2 cellular contexts compared by ENCODE assay signal in the genomic region with DNA sequence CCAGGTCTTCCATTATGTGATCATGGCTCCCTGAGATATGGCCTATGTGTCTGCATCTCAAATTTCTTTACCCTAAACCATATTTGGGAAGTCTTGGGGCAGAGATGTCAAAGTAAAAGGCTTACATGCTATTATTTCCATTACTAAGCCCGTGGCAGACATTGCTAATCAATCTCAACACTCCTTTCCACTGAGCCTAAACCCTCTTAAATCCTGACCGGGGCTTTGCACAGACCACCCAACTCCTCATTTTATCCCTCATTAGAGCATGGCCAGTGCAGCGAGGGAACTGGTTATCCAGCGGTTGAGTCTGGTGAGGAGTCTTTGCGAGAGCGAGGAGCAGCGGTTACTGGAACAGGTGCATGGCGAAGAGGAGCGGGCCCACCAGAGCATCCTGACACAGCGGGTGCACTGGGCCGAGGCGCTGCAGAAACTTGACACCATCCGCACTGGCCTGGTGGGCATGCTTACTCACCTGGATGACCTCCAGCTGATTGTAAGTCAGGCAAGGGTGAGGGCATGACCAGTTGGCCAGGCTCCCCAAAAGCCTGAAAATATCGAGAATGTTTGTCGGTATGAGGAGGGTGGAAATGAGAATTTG.
TF ChIP-seq lines count a peak whose summit lies in the region.

No MANE protein-coding gene starts in this region.

TF ChIP-seq in HEK293, 187 proteins besides CTCF, POLR2A, EP300 and RAD21:
- TF ChIP-seq ZFP69B (tag by site-specific recombination; IDR thresholded peaks at IDR 0.05) (peak; percentile 21; the same call in 1 of the 2 replicates), MYNN (tag by site-specific recombination; IDR thresholded peaks at IDR 0.05; ENCODE audit: borderline replicate concordance) (peak; percentile 83), ZBTB17 (tag by site-specific recombination; IDR thresholded peaks at IDR 0.05) (0 out of 2 replicates have a peak, but pooled peaks have one; percentile 10), ZBTB8A (tag by site-specific recombination; IDR thresholded peaks at IDR 0.05) (no peak), ZNF501 (tag by site-specific recombination; IDR thresholded peaks at IDR 0.05) (no peak)
- TF ChIP-seq, protein P1, sequence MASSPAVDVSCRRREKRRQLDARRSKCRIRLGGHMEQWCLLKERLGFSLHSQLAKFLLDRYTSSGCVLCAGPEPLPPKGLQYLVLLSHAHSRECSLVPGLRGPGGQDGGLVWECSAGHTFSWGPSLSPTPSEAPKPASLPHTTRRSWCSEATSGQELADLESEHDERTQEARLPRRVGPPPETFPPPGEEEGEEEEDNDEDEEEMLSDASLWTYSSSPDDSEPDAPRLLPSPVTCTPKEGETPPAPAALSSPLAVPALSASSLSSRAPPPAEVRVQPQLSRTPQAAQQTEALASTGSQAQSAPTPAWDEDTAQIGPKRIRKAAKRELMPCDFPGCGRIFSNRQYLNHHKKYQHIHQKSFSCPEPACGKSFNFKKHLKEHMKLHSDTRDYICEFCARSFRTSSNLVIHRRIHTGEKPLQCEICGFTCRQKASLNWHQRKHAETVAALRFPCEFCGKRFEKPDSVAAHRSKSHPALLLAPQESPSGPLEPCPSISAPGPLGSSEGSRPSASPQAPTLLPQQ (tag by site-specific recombination; IDR thresholded peaks at IDR 0.05), result 0 out of 2 replicates have a peak, but pooled peaks have one; percentile 18
TF ChIP-seq in HEK293: peak in this region for 4.

TF ChIP-seq in GM12878, 131 proteins besides CTCF, POLR2A, EP300 and RAD21:
- TF ChIP-seq CHD2 (IDR thresholded peaks at IDR 0.05; ENCODE audit: borderline replicate concordance, low read depth, low read length), result no peak
- TF ChIP-seq, protein P2, sequence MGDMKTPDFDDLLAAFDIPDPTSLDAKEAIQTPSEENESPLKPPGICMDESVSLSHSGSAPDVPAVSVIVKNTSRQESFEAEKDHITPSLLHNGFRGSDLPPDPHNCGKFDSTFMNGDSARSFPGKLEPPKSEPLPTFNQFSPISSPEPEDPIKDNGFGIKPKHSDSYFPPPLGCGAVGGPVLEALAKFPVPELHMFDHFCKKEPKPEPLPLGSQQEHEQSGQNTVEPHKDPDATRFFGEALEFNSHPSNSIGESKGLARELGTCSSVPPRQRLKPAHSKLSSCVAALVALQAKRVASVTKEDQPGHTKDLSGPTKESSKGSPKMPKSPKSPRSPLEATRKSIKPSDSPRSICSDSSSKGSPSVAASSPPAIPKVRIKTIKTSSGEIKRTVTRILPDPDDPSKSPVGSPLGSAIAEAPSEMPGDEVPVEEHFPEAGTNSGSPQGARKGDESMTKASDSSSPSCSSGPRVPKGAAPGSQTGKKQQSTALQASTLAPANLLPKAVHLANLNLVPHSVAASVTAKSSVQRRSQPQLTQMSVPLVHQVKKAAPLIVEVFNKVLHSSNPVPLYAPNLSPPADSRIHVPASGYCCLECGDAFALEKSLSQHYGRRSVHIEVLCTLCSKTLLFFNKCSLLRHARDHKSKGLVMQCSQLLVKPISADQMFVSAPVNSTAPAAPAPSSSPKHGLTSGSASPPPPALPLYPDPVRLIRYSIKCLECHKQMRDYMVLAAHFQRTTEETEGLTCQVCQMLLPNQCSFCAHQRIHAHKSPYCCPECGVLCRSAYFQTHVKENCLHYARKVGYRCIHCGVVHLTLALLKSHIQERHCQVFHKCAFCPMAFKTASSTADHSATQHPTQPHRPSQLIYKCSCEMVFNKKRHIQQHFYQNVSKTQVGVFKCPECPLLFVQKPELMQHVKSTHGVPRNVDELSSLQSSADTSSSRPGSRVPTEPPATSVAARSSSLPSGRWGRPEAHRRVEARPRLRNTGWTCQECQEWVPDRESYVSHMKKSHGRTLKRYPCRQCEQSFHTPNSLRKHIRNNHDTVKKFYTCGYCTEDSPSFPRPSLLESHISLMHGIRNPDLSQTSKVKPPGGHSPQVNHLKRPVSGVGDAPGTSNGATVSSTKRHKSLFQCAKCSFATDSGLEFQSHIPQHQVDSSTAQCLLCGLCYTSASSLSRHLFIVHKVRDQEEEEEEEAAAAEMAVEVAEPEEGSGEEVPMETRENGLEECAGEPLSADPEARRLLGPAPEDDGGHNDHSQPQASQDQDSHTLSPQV (IDR thresholded peaks at IDR 0.05), result no peak
- no peak for TF ChIP-seq MXI1 (IDR thresholded peaks at IDR 0.05; ENCODE audit: low read depth, low read length)
- TF ChIP-seq, protein P3, sequence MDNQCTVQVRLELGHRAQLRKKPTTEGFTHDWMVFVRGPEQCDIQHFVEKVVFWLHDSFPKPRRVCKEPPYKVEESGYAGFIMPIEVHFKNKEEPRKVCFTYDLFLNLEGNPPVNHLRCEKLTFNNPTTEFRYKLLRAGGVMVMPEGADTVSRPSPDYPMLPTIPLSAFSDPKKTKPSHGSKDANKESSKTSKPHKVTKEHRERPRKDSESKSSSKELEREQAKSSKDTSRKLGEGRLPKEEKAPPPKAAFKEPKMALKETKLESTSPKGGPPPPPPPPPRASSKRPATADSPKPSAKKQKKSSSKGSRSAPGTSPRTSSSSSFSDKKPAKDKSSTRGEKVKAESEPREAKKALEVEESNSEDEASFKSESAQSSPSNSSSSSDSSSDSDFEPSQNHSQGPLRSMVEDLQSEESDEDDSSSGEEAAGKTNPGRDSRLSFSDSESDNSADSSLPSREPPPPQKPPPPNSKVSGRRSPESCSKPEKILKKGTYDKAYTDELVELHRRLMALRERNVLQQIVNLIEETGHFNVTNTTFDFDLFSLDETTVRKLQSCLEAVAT (IDR thresholded peaks at IDR 0.05), result peak; percentile 77
